1 cellular context compared by ENCODE assay signal in genomic region chr15:48877630-48878595, GRCh38.
TF ChIP-seq lines count a peak whose summit lies in the region.

Gene EID1, plus strand, starts transcription at chr15:48878134. Its CDS starts 43 bp downstream, at chr15:48878177.

TF ChIP-seq in K562, 482 proteins besides CTCF, POLR2A, EP300 and RAD21 (continued from another document and continues in another):
- TF ChIP-seq CREB5 (CRISPR knock-in tag; IDR thresholded peaks at IDR 0.05), result no peak
- TF ChIP-seq STAG1 (CRISPR knock-in tag; IDR thresholded peaks at IDR 0.05; ENCODE audit: borderline replicate concordance), result no peak
- no peak for TF ChIP-seq HIVEP1 (CRISPR knock-in tag; IDR thresholded peaks at IDR 0.05)
- peak; percentile 76 for TF ChIP-seq PHF20 (IDR thresholded peaks at IDR 0.05; ENCODE audit: partially characterized antibody)
- TF ChIP-seq ZNF589 (CRISPR knock-in tag; IDR thresholded peaks at IDR 0.05; ENCODE audit: low read depth), result no peak
- TF ChIP-seq, protein P1, sequence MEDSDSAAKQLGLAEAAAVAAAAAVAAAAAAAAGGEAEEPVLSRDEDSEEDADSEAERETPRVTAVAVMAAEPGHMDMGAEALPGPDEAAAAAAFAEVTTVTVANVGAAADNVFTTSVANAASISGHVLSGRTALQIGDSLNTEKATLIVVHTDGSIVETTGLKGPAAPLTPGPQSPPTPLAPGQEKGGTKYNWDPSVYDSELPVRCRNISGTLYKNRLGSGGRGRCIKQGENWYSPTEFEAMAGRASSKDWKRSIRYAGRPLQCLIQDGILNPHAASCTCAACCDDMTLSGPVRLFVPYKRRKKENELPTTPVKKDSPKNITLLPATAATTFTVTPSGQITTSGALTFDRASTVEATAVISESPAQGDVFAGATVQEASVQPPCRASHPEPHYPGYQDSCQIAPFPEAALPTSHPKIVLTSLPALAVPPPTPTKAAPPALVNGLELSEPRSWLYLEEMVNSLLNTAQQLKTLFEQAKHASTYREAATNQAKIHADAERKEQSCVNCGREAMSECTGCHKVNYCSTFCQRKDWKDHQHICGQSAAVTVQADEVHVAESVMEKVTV (CRISPR knock-in tag; IDR thresholded peaks at IDR 0.05), result no peak
- TF ChIP-seq POLR3A (IDR thresholded peaks at IDR 0.05; ENCODE audit: borderline replicate concordance, extremely low read depth, insufficient read depth, insufficient read length), result no peak
- TF ChIP-seq ZNF830 (CRISPR knock-in tag; IDR thresholded peaks at IDR 0.05), result no peak
- TF ChIP-seq NONO (IDR thresholded peaks at IDR 0.05; ENCODE audit: low read depth in 2 of 2, low read length in 1 of 2), result no peak; a peak in 1 of 4 replicates
- TF ChIP-seq MYC (IDR thresholded peaks at IDR 0.05; ENCODE audit: low read depth, low read length), result peak; percentile 72
- TF ChIP-seq MYC (CRISPR knock-in tag; IDR thresholded peaks at IDR 0.05; ENCODE audit: borderline replicate concordance, low read depth), result peak; percentile 64; the same call in 1 of the 2 replicates
- TF ChIP-seq USF1 (CRISPR knock-in tag; IDR thresholded peaks at IDR 0.05), result no peak
- no peak for TF ChIP-seq KAT2B (IDR thresholded peaks at IDR 0.05; ENCODE audit: low read depth, low read length)
- TF ChIP-seq USF2 (CRISPR knock-in tag; IDR thresholded peaks at IDR 0.05), result no peak
- TF ChIP-seq ZNF75A (CRISPR knock-in tag; IDR thresholded peaks at IDR 0.05), result no peak
- TF ChIP-seq ZNF24 (IDR thresholded peaks at IDR 0.05), result no peak
- TF ChIP-seq EWSR1 (IDR thresholded peaks at IDR 0.05; ENCODE audit: borderline replicate concordance, low read depth, partially characterized antibody), result no peak
- no peak for TF ChIP-seq CBFB (CRISPR knock-in tag; IDR thresholded peaks at IDR 0.05)
- TF ChIP-seq ZNF445 (CRISPR knock-in tag; IDR thresholded peaks at IDR 0.05; ENCODE audit: low read depth), result no peak
- peak; percentile 69 for TF ChIP-seq POLR2H (tag; IDR thresholded peaks at IDR 0.05; ENCODE audit: low read depth)
- TF ChIP-seq SRSF1 (IDR thresholded peaks at IDR 0.05; ENCODE audit: low read depth, low read length), result no peak
- TF ChIP-seq, protein P2, sequence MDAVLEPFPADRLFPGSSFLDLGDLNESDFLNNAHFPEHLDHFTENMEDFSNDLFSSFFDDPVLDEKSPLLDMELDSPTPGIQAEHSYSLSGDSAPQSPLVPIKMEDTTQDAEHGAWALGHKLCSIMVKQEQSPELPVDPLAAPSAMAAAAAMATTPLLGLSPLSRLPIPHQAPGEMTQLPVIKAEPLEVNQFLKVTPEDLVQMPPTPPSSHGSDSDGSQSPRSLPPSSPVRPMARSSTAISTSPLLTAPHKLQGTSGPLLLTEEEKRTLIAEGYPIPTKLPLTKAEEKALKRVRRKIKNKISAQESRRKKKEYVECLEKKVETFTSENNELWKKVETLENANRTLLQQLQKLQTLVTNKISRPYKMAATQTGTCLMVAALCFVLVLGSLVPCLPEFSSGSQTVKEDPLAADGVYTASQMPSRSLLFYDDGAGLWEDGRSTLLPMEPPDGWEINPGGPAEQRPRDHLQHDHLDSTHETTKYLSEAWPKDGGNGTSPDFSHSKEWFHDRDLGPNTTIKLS (IDR thresholded peaks at IDR 0.05; ENCODE audit: borderline replicate concordance, low read depth), result peak; percentile 60
- TF ChIP-seq ZNF778 (CRISPR knock-in tag; IDR thresholded peaks at IDR 0.05), result no peak
- no peak for TF ChIP-seq KLF13 (tag; IDR thresholded peaks at IDR 0.05; ENCODE audit: borderline replicate concordance, low read depth)
- TF ChIP-seq OTX1 (CRISPR knock-in tag; IDR thresholded peaks at IDR 0.05), result no peak
- TF ChIP-seq UBTF (IDR thresholded peaks at IDR 0.05; ENCODE audit: borderline replicate concordance in 1 of 2, low read depth in 2 of 2, low read length in 2 of 2), result peak; percentile 7 to 94; a peak in 2 of 4 replicates
- no peak for TF ChIP-seq ZNF280A (IDR thresholded peaks at IDR 0.05; ENCODE audit: low read depth, partially characterized antibody)
- TF ChIP-seq, protein P3, sequence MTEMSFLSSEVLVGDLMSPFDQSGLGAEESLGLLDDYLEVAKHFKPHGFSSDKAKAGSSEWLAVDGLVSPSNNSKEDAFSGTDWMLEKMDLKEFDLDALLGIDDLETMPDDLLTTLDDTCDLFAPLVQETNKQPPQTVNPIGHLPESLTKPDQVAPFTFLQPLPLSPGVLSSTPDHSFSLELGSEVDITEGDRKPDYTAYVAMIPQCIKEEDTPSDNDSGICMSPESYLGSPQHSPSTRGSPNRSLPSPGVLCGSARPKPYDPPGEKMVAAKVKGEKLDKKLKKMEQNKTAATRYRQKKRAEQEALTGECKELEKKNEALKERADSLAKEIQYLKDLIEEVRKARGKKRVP (CRISPR knock-in tag; IDR thresholded peaks at IDR 0.05), result 0 out of 2 replicates have a peak, but pooled peaks have one; percentile 14
- TF ChIP-seq PPARD (CRISPR knock-in tag; IDR thresholded peaks at IDR 0.05), result no peak
- TF ChIP-seq, protein P4, sequence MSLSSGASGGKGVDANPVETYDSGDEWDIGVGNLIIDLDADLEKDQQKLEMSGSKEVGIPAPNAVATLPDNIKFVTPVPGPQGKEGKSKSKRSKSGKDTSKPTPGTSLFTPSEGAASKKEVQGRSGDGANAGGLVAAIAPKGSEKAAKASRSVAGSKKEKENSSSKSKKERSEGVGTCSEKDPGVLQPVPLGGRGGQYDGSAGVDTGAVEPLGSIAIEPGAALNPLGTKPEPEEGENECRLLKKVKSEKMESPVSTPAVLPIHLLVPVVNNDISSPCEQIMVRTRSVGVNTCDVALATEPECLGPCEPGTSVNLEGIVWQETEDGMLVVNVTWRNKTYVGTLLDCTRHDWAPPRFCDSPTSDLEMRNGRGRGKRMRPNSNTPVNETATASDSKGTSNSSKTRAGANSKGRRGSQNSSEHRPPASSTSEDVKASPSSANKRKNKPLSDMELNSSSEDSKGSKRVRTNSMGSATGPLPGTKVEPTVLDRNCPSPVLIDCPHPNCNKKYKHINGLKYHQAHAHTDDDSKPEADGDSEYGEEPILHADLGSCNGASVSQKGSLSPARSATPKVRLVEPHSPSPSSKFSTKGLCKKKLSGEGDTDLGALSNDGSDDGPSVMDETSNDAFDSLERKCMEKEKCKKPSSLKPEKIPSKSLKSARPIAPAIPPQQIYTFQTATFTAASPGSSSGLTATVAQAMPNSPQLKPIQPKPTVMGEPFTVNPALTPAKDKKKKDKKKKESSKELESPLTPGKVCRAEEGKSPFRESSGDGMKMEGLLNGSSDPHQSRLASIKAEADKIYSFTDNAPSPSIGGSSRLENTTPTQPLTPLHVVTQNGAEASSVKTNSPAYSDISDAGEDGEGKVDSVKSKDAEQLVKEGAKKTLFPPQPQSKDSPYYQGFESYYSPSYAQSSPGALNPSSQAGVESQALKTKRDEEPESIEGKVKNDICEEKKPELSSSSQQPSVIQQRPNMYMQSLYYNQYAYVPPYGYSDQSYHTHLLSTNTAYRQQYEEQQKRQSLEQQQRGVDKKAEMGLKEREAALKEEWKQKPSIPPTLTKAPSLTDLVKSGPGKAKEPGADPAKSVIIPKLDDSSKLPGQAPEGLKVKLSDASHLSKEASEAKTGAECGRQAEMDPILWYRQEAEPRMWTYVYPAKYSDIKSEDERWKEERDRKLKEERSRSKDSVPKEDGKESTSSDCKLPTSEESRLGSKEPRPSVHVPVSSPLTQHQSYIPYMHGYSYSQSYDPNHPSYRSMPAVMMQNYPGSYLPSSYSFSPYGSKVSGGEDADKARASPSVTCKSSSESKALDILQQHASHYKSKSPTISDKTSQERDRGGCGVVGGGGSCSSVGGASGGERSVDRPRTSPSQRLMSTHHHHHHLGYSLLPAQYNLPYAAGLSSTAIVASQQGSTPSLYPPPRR (CRISPR knock-in tag; IDR thresholded peaks at IDR 0.05; ENCODE audit: borderline replicate concordance), result no peak
- TF ChIP-seq HSF4 (CRISPR knock-in tag; IDR thresholded peaks at IDR 0.05; ENCODE audit: borderline replicate concordance), result no peak
- peak in 1 of 2 experiments; percentile 82; a peak in 1 of 4 replicates for TF ChIP-seq SRF (CRISPR knock-in tag; IDR thresholded peaks at IDR 0.05)
- no peak; the same call in 1 of the 2 replicates for TF ChIP-seq GATA2 (CRISPR knock-in tag; IDR thresholded peaks at IDR 0.05)
- TF ChIP-seq, protein P5, sequence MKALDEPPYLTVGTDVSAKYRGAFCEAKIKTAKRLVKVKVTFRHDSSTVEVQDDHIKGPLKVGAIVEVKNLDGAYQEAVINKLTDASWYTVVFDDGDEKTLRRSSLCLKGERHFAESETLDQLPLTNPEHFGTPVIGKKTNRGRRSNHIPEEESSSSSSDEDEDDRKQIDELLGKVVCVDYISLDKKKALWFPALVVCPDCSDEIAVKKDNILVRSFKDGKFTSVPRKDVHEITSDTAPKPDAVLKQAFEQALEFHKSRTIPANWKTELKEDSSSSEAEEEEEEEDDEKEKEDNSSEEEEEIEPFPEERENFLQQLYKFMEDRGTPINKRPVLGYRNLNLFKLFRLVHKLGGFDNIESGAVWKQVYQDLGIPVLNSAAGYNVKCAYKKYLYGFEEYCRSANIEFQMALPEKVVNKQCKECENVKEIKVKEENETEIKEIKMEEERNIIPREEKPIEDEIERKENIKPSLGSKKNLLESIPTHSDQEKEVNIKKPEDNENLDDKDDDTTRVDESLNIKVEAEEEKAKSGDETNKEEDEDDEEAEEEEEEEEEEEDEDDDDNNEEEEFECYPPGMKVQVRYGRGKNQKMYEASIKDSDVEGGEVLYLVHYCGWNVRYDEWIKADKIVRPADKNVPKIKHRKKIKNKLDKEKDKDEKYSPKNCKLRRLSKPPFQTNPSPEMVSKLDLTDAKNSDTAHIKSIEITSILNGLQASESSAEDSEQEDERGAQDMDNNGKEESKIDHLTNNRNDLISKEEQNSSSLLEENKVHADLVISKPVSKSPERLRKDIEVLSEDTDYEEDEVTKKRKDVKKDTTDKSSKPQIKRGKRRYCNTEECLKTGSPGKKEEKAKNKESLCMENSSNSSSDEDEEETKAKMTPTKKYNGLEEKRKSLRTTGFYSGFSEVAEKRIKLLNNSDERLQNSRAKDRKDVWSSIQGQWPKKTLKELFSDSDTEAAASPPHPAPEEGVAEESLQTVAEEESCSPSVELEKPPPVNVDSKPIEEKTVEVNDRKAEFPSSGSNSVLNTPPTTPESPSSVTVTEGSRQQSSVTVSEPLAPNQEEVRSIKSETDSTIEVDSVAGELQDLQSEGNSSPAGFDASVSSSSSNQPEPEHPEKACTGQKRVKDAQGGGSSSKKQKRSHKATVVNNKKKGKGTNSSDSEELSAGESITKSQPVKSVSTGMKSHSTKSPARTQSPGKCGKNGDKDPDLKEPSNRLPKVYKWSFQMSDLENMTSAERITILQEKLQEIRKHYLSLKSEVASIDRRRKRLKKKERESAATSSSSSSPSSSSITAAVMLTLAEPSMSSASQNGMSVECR (CRISPR knock-in tag; IDR thresholded peaks at IDR 0.05), result no peak
